Comparison of ENCODE assay signal across 26 cellular contexts in genomic region chr10:105391670-105392331, GRCh38.
"Had no signal": no experiment of that assay in that cellular context is flagged by ENCODE, and none has a peak within 500 bp of the region (broad histone marks: within the 10 kb centered on the region; RNA-seq: fewer than 3 reads in every experiment).

No MANE protein-coding gene starts in this region.

- H3K4me3 ChIP-seq: coronary artery, dorsolateral prefrontal cortex, esophagus squamous epithelium, gastrocnemius medialis, heart right ventricle, left lung, lower lobe of right lung, mucosa of descending colon had no signal

- FAIRE-seq: endometrium, islet of Langerhans, keratinocyte had no signal

- H3K4me3 Mint-ChIP-seq: mesothelial cell of epicardium had no signal

- H3K27ac ChIP-seq: coronary artery, dorsolateral prefrontal cortex, epithelial cell of prostate, esophagus squamous epithelium, gastrocnemius medialis, heart right ventricle, left lung, lower lobe of right lung had no signal

- H3K36me3 ChIP-seq: esophagus squamous epithelium, gastrocnemius medialis, heart right ventricle, left lung, lower lobe of right lung had no signal

- H3K4me1 Mint-ChIP-seq: mesothelial cell of epicardium had no signal

- DNase-seq: dermis blood vessel endothelial cell; dorsolateral prefrontal cortex; effector CD4-positive, alpha-beta T cell; effector memory CD4-positive, alpha-beta T cell; erythroblast; esophagus squamous epithelium; foreskin fibroblast; foreskin melanocyte; gastrocnemius medialis; glutamatergic neuron; head of caudate nucleus; heart right ventricle; hippocampal formation; left cardiac atrium; left lung; left ventricle myocardium superior; lower lobe of right lung; mesenchymal stem cell; mucosa of descending colon had no signal

- ATAC-seq: esophagus mucosa, gastrocnemius medialis, heart right ventricle, left cardiac atrium, left lung, left ventricle myocardium superior, lower lobe of right lung, mucosa of descending colon had no signal

- H3K27me3 ChIP-seq: dorsolateral prefrontal cortex, esophagus squamous epithelium, gastrocnemius medialis, heart right ventricle, left lung had no signal

- H3K36me3 Mint-ChIP-seq: mesothelial cell of epicardium had no signal

- H3K9me3 Mint-ChIP-seq: mesothelial cell of epicardium had no signal

- H3K27ac Mint-ChIP-seq: mesothelial cell of epicardium had no signal

- H3K4me1 ChIP-seq: esophagus squamous epithelium, gastrocnemius medialis, heart right ventricle, left lung, lower lobe of right lung had no signal

- H3K9me3 ChIP-seq: esophagus squamous epithelium, gastrocnemius medialis, lower lobe of right lung, mucosa of descending colon had no signal
